In genomic region chr16:3065742-3066439, GRCh38 we compare ENCODE assay signal across 9 cellular contexts. TPM values are rescaled to one million over a fixed set of nuclear protein-coding genes. Genes with fewer than 3 reads are reported as not detected.
DNase-seq lines count a peak whose midpoint lies in the region; ATAC-seq and TF ChIP-seq lines count a peak whose summit lies in the region.
"Had no signal": no experiment of that assay in that cellular context is flagged by ENCODE, and none has a peak within 500 bp of the region (broad histone marks: within the 10 kb centered on the region; RNA-seq: fewer than 3 reads in every experiment).

No MANE protein-coding gene starts in this region.

- H3K27ac ChIP-seq in ascending aorta: peak overlapping the region; percentile 19 to 29
- peak overlapping the region; percentile 80 for H3K27ac ChIP-seq in lower lobe of right lung
- H3K27ac ChIP-seq in tibial artery: peak overlapping the region; percentile 8 to 28

- H3K36me3 Mint-ChIP-seq in activated CD8-positive, alpha-beta memory T cell treated with anti-CD3 and anti-CD28 coated beads, Interleukin-2, amount 10 ng/mL, durations not matched to agents 7 days and 5 days: peaks cover 51% of the 10 kb centered on the region
- H3K36me3 Mint-ChIP-seq in mesothelial cell of epicardium: no peaks in the 10 kb centered on the region

- intact Hi-C loops in ascending aorta (cut with DNase I): no loop called here
- intact Hi-C loops in lower lobe of right lung (cut with DNase I): no loop called here
- intact Hi-C loops in tibial artery (cut with DNase I; ENCODE audit: low total_unique reads): no loop called here

- CTCF ChIA-PET in activated CD8-positive, alpha-beta memory T cell treated with anti-CD3 and anti-CD28 coated beads, Interleukin-2, amount 10 ng/mL, durations not matched to agents 7 days and 5 days (lab: Charles Lee): interaction anchor here (0.7 to 14.1 kb wide), 10 partner anchors 10 to 65 kb away, joined by 3 to 346 read pairs (median 5); partner anchors contain the start of gene ZNF213

- H3K4me1 ChIP-seq in ascending aorta: peaks cover 0 to 5% of the 10 kb centered on the region in 2 donors
- peaks cover 26% of the 10 kb centered on the region for H3K4me1 ChIP-seq in lower lobe of right lung
- peaks cover 0 to 13% (median 8%) of the 10 kb centered on the region in 4 donors for H3K4me1 ChIP-seq in tibial artery

- H3K9me3 ChIP-seq in ascending aorta: no peaks in the 10 kb centered on the region
- no peaks in the 10 kb centered on the region for H3K9me3 ChIP-seq in lower lobe of right lung
- no peaks in the 10 kb centered on the region for H3K9me3 ChIP-seq in tibial artery

- H3K27me3 Mint-ChIP-seq in activated CD8-positive, alpha-beta memory T cell treated with anti-CD3 and anti-CD28 coated beads, Interleukin-2, amount 10 ng/mL, durations not matched to agents 7 days and 5 days: no peaks in the 10 kb centered on the region
- no peaks in the 10 kb centered on the region for H3K27me3 Mint-ChIP-seq in mesothelial cell of epicardium (ENCODE audit: low read depth)

- H3K4me1 Mint-ChIP-seq in activated CD8-positive, alpha-beta memory T cell treated with anti-CD3 and anti-CD28 coated beads, Interleukin-2, amount 10 ng/mL, durations not matched to agents 7 days and 5 days: peaks cover 59% of the 10 kb centered on the region
- H3K4me1 Mint-ChIP-seq in mesothelial cell of epicardium: peaks cover 4% of the 10 kb centered on the region

- no peak for TF ChIP-seq CTCF in ascending aorta (IDR thresholded peaks at IDR 0.05)
- TF ChIP-seq CTCF in lower lobe of right lung (IDR thresholded peaks at IDR 0.05): no peak
- no peak for TF ChIP-seq CTCF in tibial artery (IDR thresholded peaks at IDR 0.05)
- TF ChIP-seq CTCF in mesothelial cell of epicardium (IDR thresholded peaks at IDR 0.05; ENCODE audit: unreplicated experiment): no peak

- DNase-seq in activated CD8-positive, alpha-beta memory T cell treated with anti-CD3 and anti-CD28 coated beads, Interleukin-2, amount 10 ng/mL, durations not matched to agents 7 days and 5 days: no peak
- DNase-seq in activated CD8-positive, alpha-beta memory T cell treated with anti-CD3 and anti-CD28 coated beads, Interleukin-2, amount 50 U/mL, for 4 hours: no peak
- DNase-seq in ascending aorta (ENCODE audit: low spot score in 2 of 2): no peak
- DNase-seq in lower lobe of right lung: no peak
- no peak for DNase-seq in tibial artery
- DNase-seq in mesothelial cell of epicardium (ENCODE audit: low spot score in 2 of 2, unreplicated experiment in 2 of 2): no peak
- no peak for DNase-seq in middle frontal gyrus (ENCODE audit: extremely low spot score, low spot score)
- DNase-seq: NCI-H1417 had no signal

- peak overlapping the region; percentile 97 for H3K27ac Mint-ChIP-seq in activated CD8-positive, alpha-beta memory T cell treated with anti-CD3 and anti-CD28 coated beads, Interleukin-2, amount 10 ng/mL, durations not matched to agents 7 days and 5 days
- no peak overlapping the region for H3K27ac Mint-ChIP-seq in mesothelial cell of epicardium

- peak; percentile 11 for ATAC-seq in activated CD8-positive, alpha-beta memory T cell treated with anti-CD3 and anti-CD28 coated beads, Interleukin-2, amount 10 ng/mL, durations not matched to agents 7 days and 5 days
- ATAC-seq in lower lobe of right lung: peak; percentile 10 to 25
- ATAC-seq in GM21367 (IDR thresholded peaks at IDR 0.05; ENCODE audit: unreplicated experiment): no peak

- H3K9me3 Mint-ChIP-seq in activated CD8-positive, alpha-beta memory T cell treated with anti-CD3 and anti-CD28 coated beads, Interleukin-2, amount 10 ng/mL, durations not matched to agents 7 days and 5 days (ENCODE audit: low read depth): peaks cover 2% of the 10 kb centered on the region
- no peaks in the 10 kb centered on the region for H3K9me3 Mint-ChIP-seq in mesothelial cell of epicardium

- no peaks in the 10 kb centered on the region for H3K27me3 ChIP-seq in ascending aorta
- no peaks in the 10 kb centered on the region for H3K27me3 ChIP-seq in lower lobe of right lung (ENCODE audit: low read depth)
- H3K27me3 ChIP-seq in tibial artery: no peaks in the 10 kb centered on the region

- H3K36me3 ChIP-seq in ascending aorta: no peaks in the 10 kb centered on the region
- H3K36me3 ChIP-seq in lower lobe of right lung: peaks cover 4% of the 10 kb centered on the region
- H3K36me3 ChIP-seq in tibial artery: no peaks in the 10 kb centered on the region

- H3K4me3 ChIP-seq in ascending aorta: peak overlapping the region in 1 of 2 donors; percentile 45
- H3K4me3 ChIP-seq in lower lobe of right lung: peak overlapping the region; percentile 59
- peak overlapping the region; percentile 22 to 33 for H3K4me3 ChIP-seq in tibial artery

- peak overlapping the region; percentile 100 for H3K4me3 Mint-ChIP-seq in activated CD8-positive, alpha-beta memory T cell treated with anti-CD3 and anti-CD28 coated beads, Interleukin-2, amount 10 ng/mL, durations not matched to agents 7 days and 5 days
- H3K4me3 Mint-ChIP-seq in mesothelial cell of epicardium: no peak overlapping the region

RNA-seq across cellular contexts. Expression of gene IL32, which starts 0.5 kb away (rescaled TPM):
- 1,000 to 10,000 TPM; 2,870 to 3,468 TPM for total RNA-seq in activated CD8-positive, alpha-beta memory T cell treated with anti-CD3 and anti-CD28 coated beads, Interleukin-2, amount 10 ng/mL, durations not matched to agents 7 days and 5 days
- total RNA-seq in ascending aorta: 139 TPM
- total RNA-seq in lower lobe of right lung: 79.1 TPM
- total RNA-seq in mesothelial cell of epicardium: 4.9 to 6.0 TPM (median 5.5 TPM) in 3 replicates

RNA-seq across cellular contexts. Expression of gene MMP25, which starts 19.5 kb away (rescaled TPM):
- total RNA-seq in activated CD8-positive, alpha-beta memory T cell treated with anti-CD3 and anti-CD28 coated beads, Interleukin-2, amount 10 ng/mL, durations not matched to agents 7 days and 5 days: 10 to 100 TPM; 34.0 to 88.3 TPM
- total RNA-seq in ascending aorta: 0.21 TPM
- total RNA-seq in lower lobe of right lung: 22.7 TPM
- total RNA-seq in mesothelial cell of epicardium: 0.09 to 0.16 TPM (median 0.11 TPM) in 3 replicates

RNA-seq across cellular contexts. Expression of gene BICDL2, which starts 29.1 kb away (rescaled TPM):
- under 1 TPM in 1 of 2 experiments, not detected in 1; 0.50 TPM for total RNA-seq in activated CD8-positive, alpha-beta memory T cell treated with anti-CD3 and anti-CD28 coated beads, Interleukin-2, amount 10 ng/mL, durations not matched to agents 7 days and 5 days
- total RNA-seq in ascending aorta (not detected), lower lobe of right lung (19.5 TPM), mesothelial cell of epicardium (4.5 to 5.8 TPM (median 5.1 TPM) in 3 replicates)

RNA-seq across cellular contexts. Expression of gene ZSCAN10, which starts 33.2 kb away (rescaled TPM):
- under 1 TPM; 0.21 to 0.23 TPM for total RNA-seq in activated CD8-positive, alpha-beta memory T cell treated with anti-CD3 and anti-CD28 coated beads, Interleukin-2, amount 10 ng/mL, durations not matched to agents 7 days and 5 days
- total RNA-seq in ascending aorta: not detected
- not detected for total RNA-seq in lower lobe of right lung
- total RNA-seq in mesothelial cell of epicardium: 0.09 to 0.42 TPM in 2 of 3 replicates, not detected in the other

RNA-seq across cellular contexts. Expression of gene THOC6, which starts 42.1 kb away (rescaled TPM):
- total RNA-seq in activated CD8-positive, alpha-beta memory T cell treated with anti-CD3 and anti-CD28 coated beads, Interleukin-2, amount 10 ng/mL, durations not matched to agents 7 days and 5 days: 10 to 100 TPM; 45.6 to 51.5 TPM
- total RNA-seq in ascending aorta (32.6 TPM), lower lobe of right lung (26.8 TPM), mesothelial cell of epicardium (59.8 to 62.4 TPM (median 60.2 TPM) in 3 replicates)

Comparison
In these comparisons a context has a peak if more than half of its experiments do, and no peak if none do; other contexts are left out.
1. H3K27ac ChIP-seq: peak in every context shown above with its lines; median percentile 80 in lower lobe of right lung; 24 in ascending aorta; 18 in tibial artery.
2. RNA of gene IL32, which starts 0.5 kb away (total RNA-seq): 2,870 to 3,468 TPM in activated CD8-positive, alpha-beta memory T cell treated with anti-CD3 and anti-CD28 coated beads, Interleukin-2, amount 10 ng/mL, durations not matched to agents 7 days and 5 days; 139 TPM in ascending aorta (single experiment), 79.1 TPM in lower lobe of right lung (single experiment) and 4.9 to 6.0 TPM in mesothelial cell of epicardium; every median in the first group is over 10 times any median in the second.
3. RNA of gene MMP25, which starts 19.5 kb away (total RNA-seq): 34.0 to 88.3 TPM in activated CD8-positive, alpha-beta memory T cell treated with anti-CD3 and anti-CD28 coated beads, Interleukin-2, amount 10 ng/mL, durations not matched to agents 7 days and 5 days and 22.7 TPM in lower lobe of right lung (single experiment); 0.21 TPM in ascending aorta (single experiment) and 0.09 to 0.16 TPM in mesothelial cell of epicardium; every median in the first group is over 10 times any median in the second.